ENCODE assay signal across 11 cellular contexts in genomic region chr10:132506711-132507466, GRCh38. TPM values are rescaled to one million over a fixed set of nuclear protein-coding genes. Genes with fewer than 3 reads are reported as not detected.
DNase-seq lines count a peak whose midpoint lies in the region; ATAC-seq and TF ChIP-seq lines count a peak whose summit lies in the region.
"Had no signal": no experiment of that assay in that cellular context is flagged by ENCODE, and none has a peak within 500 bp of the region (broad histone marks: within the 10 kb centered on the region; RNA-seq: fewer than 3 reads in every experiment).

No MANE protein-coding gene starts in this region.

- H3K27me3 ChIP-seq in MG63, result no peaks in the 10 kb centered on the region
- H3K27me3 ChIP-seq: transverse colon had no signal

- no peaks in the 10 kb centered on the region for H3K36me3 ChIP-seq in MG63
- H3K36me3 ChIP-seq: transverse colon had no signal

- H3K27ac ChIP-seq in C4-2B, result peak overlapping the region; percentile 41

- intact Hi-C loops in sciatic nerve (cut with DNase I), result no loop called here

- peak; percentile 30 for DNase-seq in MG63
- peak; percentile 65 for DNase-seq in fibroblast of the conjunctiva (ENCODE audit: low read depth)
- DNase-seq in sciatic nerve (ENCODE audit: low spot score), result peak; percentile 67
- DNase-seq in stimulated activated CD4-positive, alpha-beta T cell treated with anti-CD3 and anti-CD28 coated beads, Interleukin-4, amount 100 ng/mL, for 24 hours, result no peak
- DNase-seq in NCI-H510A (lab: John Stamatoyannopoulos, UW), result no peak
- no peak for DNase-seq in NK-92 treated with Interleukin-12 subunit alpha and Interleukin-12 subunit beta, amount 100 ng/mL, for 24 hours (lab: John Stamatoyannopoulos, UW)
- DNase-seq: naive B cell; stimulated activated CD4-positive, alpha-beta T cell treated with anti-CD3 and anti-CD28 coated beads, Interleukin-1b, Interleukin-23, amount 100 ng/mL, for 48 hours; transverse colon had no signal

- TF ChIP-seq CTCF in C4-2B (conservative IDR thresholded peaks at IDR 0.05), result no peak

- H3K4me3 ChIP-seq in MG63, result no peak overlapping the region
- H3K4me3 ChIP-seq: transverse colon had no signal

- H3K9me3 ChIP-seq in MG63, result no peaks in the 10 kb centered on the region
- H3K9me3 ChIP-seq: transverse colon had no signal

- peak; percentile 89 for ATAC-seq in sciatic nerve
- ATAC-seq in HG03520 (IDR thresholded peaks at IDR 0.05; ENCODE audit: unreplicated experiment), result no peak

RNA-seq across cellular contexts. Expression of gene INPP5A, which starts 30.7 kb away (rescaled TPM):
- 7.6 and 17.6 TPM in 2 replicates for total RNA-seq in MG63 (2014; rRNA removed; shearing (Covaris generic); ENCODE audit: low replicate concordance)
- total RNA-seq in sciatic nerve, result 54.3 TPM

Comparison
In these comparisons a context has a peak if more than half of its experiments do, and no peak if none do; other contexts are left out.
1. DNase-seq: peak in MG63 (single experiment), fibroblast of the conjunctiva (single experiment) and sciatic nerve (single experiment); none in stimulated activated CD4-positive, alpha-beta T cell treated with anti-CD3 and anti-CD28 coated beads, Interleukin-4, amount 100 ng/mL, for 24 hours (single experiment), NCI-H510A (single experiment) and NK-92 treated with Interleukin-12 subunit alpha and Interleukin-12 subunit beta, amount 100 ng/mL, for 24 hours (single experiment).